Comparison of ENCODE assay signal across 9 cellular contexts in genomic region chr12:46677749-46678148, GRCh38.
DNase-seq lines count a peak whose midpoint lies in the region; ATAC-seq and TF ChIP-seq lines count a peak whose summit lies in the region.
"Had no signal": no experiment of that assay in that cellular context is flagged by ENCODE, and none has a peak within 500 bp of the region (broad histone marks: within the 10 kb centered on the region; RNA-seq: fewer than 3 reads in every experiment).

No MANE protein-coding gene starts in this region.

- no peak for TF ChIP-seq POLR2A in gastrocnemius medialis (IDR thresholded peaks at IDR 0.05)

- H3K4me3 Mint-ChIP-seq in activated CD4-positive, alpha-beta T cell treated with anti-CD3 and anti-CD28 coated beads, Interleukin-2, amount 10 ng/mL, durations not matched to agents 24 days and 14 days, result no peak overlapping the region
- no peak overlapping the region for H3K4me3 Mint-ChIP-seq in chondrocyte (ENCODE audit: unreplicated experiment)

- no peaks in the 10 kb centered on the region for H3K9me3 Mint-ChIP-seq in activated CD4-positive, alpha-beta T cell treated with anti-CD3 and anti-CD28 coated beads, Interleukin-2, amount 10 ng/mL, durations not matched to agents 24 days and 14 days
- no peaks in the 10 kb centered on the region for H3K9me3 Mint-ChIP-seq in chondrocyte (ENCODE audit: low read depth)

- H3K27me3 Mint-ChIP-seq in activated CD4-positive, alpha-beta T cell treated with anti-CD3 and anti-CD28 coated beads, Interleukin-2, amount 10 ng/mL, durations not matched to agents 24 days and 14 days, result peaks cover 2% of the 10 kb centered on the region
- no peaks in the 10 kb centered on the region for H3K27me3 Mint-ChIP-seq in chondrocyte (ENCODE audit: low read depth)

- peaks cover 11% of the 10 kb centered on the region for H3K4me1 Mint-ChIP-seq in activated CD4-positive, alpha-beta T cell treated with anti-CD3 and anti-CD28 coated beads, Interleukin-2, amount 10 ng/mL, durations not matched to agents 24 days and 14 days
- H3K4me1 Mint-ChIP-seq in chondrocyte (ENCODE audit: low read depth), result peaks cover 43% of the 10 kb centered on the region

- H3K4me1 ChIP-seq in gastrocnemius medialis, result peaks cover 27 to 33% of the 10 kb centered on the region in 2 donors

- no peak overlapping the region for H3K4me3 ChIP-seq in gastrocnemius medialis
- H3K4me3 ChIP-seq: thoracic aorta had no signal

- DNase-seq in activated CD4-positive, alpha-beta T cell treated with anti-CD3 and anti-CD28 coated beads, Interleukin-2, amount 10 ng/mL, durations not matched to agents 24 days and 14 days, result peak; percentile 67
- no peak for DNase-seq in activated CD4-positive, alpha-beta T cell treated with anti-CD3 and anti-CD28 coated beads, Interleukin-2, amount 50 U/mL, for 48 hours
- DNase-seq in NCI-H226 (peak; percentile 32), chondrocyte (ENCODE audit: low spot score) (no peak), gastrocnemius medialis (no peak), NCI-H1436 (lab: John Stamatoyannopoulos, UW) (no peak)
- no peak for DNase-seq in stimulated activated CD4-positive, alpha-beta T cell treated with anti-CD3 and anti-CD28 coated beads, Interleukin-2, amount 100 ng/mL, for 24 hours

- no peak overlapping the region for H3K27ac Mint-ChIP-seq in activated CD4-positive, alpha-beta T cell treated with anti-CD3 and anti-CD28 coated beads, Interleukin-2, amount 10 ng/mL, durations not matched to agents 24 days and 14 days
- H3K27ac Mint-ChIP-seq in chondrocyte (ENCODE audit: unreplicated experiment), result no peak overlapping the region

- in situ Hi-C loops in gastrocnemius medialis (cut with MboI; ENCODE audit: low sequenced_read_pairs in 4 of 4), result loop anchor here in 3 of 4 donors (5.0 to 25.0 kb wide), 4 partner anchors 255 to 690 kb away; partner anchors contain the start of gene SCAF11 (in 1 of the 3)

- H3K27me3 ChIP-seq in gastrocnemius medialis, result no peaks in the 10 kb centered on the region

- H3K27ac ChIP-seq in gastrocnemius medialis, result no peak overlapping the region
- H3K27ac ChIP-seq: thoracic aorta had no signal

- no peaks in the 10 kb centered on the region for H3K9me3 ChIP-seq in gastrocnemius medialis
- H3K9me3 ChIP-seq: thoracic aorta had no signal

- H3K36me3 Mint-ChIP-seq in activated CD4-positive, alpha-beta T cell treated with anti-CD3 and anti-CD28 coated beads, Interleukin-2, amount 10 ng/mL, durations not matched to agents 24 days and 14 days (ENCODE audit: low read depth), result no peaks in the 10 kb centered on the region
- H3K36me3 Mint-ChIP-seq in chondrocyte (ENCODE audit: low read depth), result no peaks in the 10 kb centered on the region

- ATAC-seq in gastrocnemius medialis (peak; percentile 72 to 79), HG02840 (IDR thresholded peaks at IDR 0.05; ENCODE audit: low FRiP score, unreplicated experiment) (no peak)

- intact Hi-C loops in activated CD4-positive, alpha-beta T cell treated with anti-CD3 and anti-CD28 coated beads, Interleukin-2, amount 10 ng/mL, durations not matched to agents 24 days and 14 days (cut with micrococcal nuclease), result loop anchor here (5.0 to 10.0 kb wide), 5 partner anchors 307 to 685 kb away; partner anchors contain the start of gene SCAF11
- intact Hi-C loops in gastrocnemius medialis (cut with DNase I; ENCODE audit: low total_unique reads), result loop anchor here (2.0 to 10.0 kb wide), 2 partner anchors 149 to 523 kb away; no protein-coding TSS in a partner anchor

- H3K36me3 ChIP-seq in gastrocnemius medialis, result no peaks in the 10 kb centered on the region
- H3K36me3 ChIP-seq: thoracic aorta had no signal

- peak; percentile 69 for TF ChIP-seq CTCF in chondrocyte (IDR thresholded peaks at IDR 0.05)
- TF ChIP-seq CTCF in gastrocnemius medialis (IDR thresholded peaks at IDR 0.05 in 4 of 5, conservative IDR thresholded peaks at IDR 0.05 in 1 of 5), result peak; percentile 3 to 46 (median 26)

Comparison
In these comparisons a context has a peak if more than half of its experiments do, and no peak if none do; other contexts are left out.
1. DNase-seq: peak in activated CD4-positive, alpha-beta T cell treated with anti-CD3 and anti-CD28 coated beads, Interleukin-2, amount 10 ng/mL, durations not matched to agents 24 days and 14 days (single experiment) and NCI-H226 (single experiment); none in activated CD4-positive, alpha-beta T cell treated with anti-CD3 and anti-CD28 coated beads, Interleukin-2, amount 50 U/mL, for 48 hours (0 of 2), chondrocyte (single experiment), gastrocnemius medialis (0 of 2), stimulated activated CD4-positive, alpha-beta T cell treated with anti-CD3 and anti-CD28 coated beads, Interleukin-2, amount 100 ng/mL, for 24 hours (0 of 2) and NCI-H1436 (single experiment).